In the genomic region with DNA sequence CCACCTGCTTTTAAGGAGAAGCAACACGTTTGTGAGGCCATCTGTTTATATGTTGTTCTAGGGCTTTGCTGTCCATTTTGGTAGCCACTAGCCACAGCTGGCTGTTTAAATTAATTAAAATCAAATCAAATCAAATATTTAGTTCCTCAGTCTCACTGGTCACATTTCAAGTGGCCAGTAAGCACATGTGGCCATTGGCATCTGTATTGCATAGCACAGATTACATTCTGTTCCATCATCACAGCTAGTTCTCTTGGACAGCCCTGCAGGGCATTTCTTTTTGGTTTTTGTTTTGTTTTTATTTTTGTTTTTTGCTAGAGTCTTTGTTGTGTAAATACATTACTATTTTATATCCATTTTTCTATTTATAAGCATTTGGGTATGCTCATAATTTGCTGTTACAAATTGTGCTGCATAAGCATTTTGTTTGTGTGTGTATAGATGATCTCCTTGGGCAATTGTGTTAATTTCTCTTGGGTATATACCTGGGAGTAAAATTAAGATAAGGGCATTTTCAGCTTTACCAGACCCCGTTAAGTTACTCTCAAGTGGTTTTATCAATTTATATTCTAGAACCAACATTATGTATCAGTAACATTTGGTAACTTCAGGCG, we compare ENCODE assay signal across 24 cellular contexts. TPM values are rescaled to one million over a fixed set of nuclear protein-coding genes. Genes with fewer than 3 reads are reported as not detected.
DNase-seq lines count a peak whose midpoint lies in the region; ATAC-seq and TF ChIP-seq lines count a peak whose summit lies in the region.
"Had no signal": no experiment of that assay in that cellular context is flagged by ENCODE, and none has a peak within 500 bp of the region (broad histone marks: within the 10 kb centered on the region; RNA-seq: fewer than 3 reads in every experiment).

No MANE protein-coding gene starts in this region.

- no peak overlapping the region for H3K27ac ChIP-seq in right atrium auricular region
- H3K27ac ChIP-seq in brain microvascular endothelial cell: no peak overlapping the region
- H3K27ac ChIP-seq: SJSA1, tibial artery had no signal

- no peak for TF ChIP-seq CTCF in AG10803 (conservative IDR thresholded peaks at IDR 0.05; ENCODE audit: low read length)
- no peak for TF ChIP-seq CTCF in foreskin fibroblast (IDR thresholded peaks at IDR 0.05; ENCODE audit: low read depth, low read length)
- no peak for TF ChIP-seq CTCF in right atrium auricular region (IDR thresholded peaks at IDR 0.05)
- TF ChIP-seq CTCF in brain microvascular endothelial cell (IDR thresholded peaks at IDR 0.05; ENCODE audit: low read depth, low read length, missing control alignments): no peak

- no peak overlapping the region for H3K4me3 ChIP-seq in AG10803 (ENCODE audit: low read length)
- no peak overlapping the region for H3K4me3 ChIP-seq in foreskin fibroblast (ENCODE audit: low read depth in 1 of 2, low read length in 2 of 2)
- H3K4me3 ChIP-seq in right atrium auricular region: no peak overlapping the region
- H3K4me3 ChIP-seq in brain microvascular endothelial cell (ENCODE audit: low read depth, low read length): no peak overlapping the region
- H3K4me3 ChIP-seq: SJSA1, tibial artery had no signal

- H3K27me3 ChIP-seq in right atrium auricular region (no peaks in the 10 kb centered on the region), brain microvascular endothelial cell (replicated peaks) (no peaks in the 10 kb centered on the region)
- H3K27me3 ChIP-seq: SJSA1, tibial artery had no signal

- in situ Hi-C loops in brain microvascular endothelial cell (cut with HindIII; ENCODE audit: low pct_ligation_motif_present, low sequenced_read_pairs): no loop called here

- DNase-seq in AG10803 (ENCODE audit: low read depth) (peak; percentile 75), EH (ENCODE audit: low read depth) (peak; percentile 60), astrocyte of the hippocampus (ENCODE audit: low read depth, low spot score) (peak; percentile 30), foreskin fibroblast (peak; percentile 30 to 76), right atrium auricular region (ENCODE audit: low spot score) (no peak), GF-D8 (lab: John Stamatoyannopoulos, UW) (no peak), brain microvascular endothelial cell (no peak)
- DNase-seq: activated CD4-positive, alpha-beta T cell treated with anti-CD3 and anti-CD28 coated beads, Interleukin-2, amount 50 U/mL, for 4 hours; activated CD8-positive, alpha-beta memory T cell treated with anti-CD3 and anti-CD28 coated beads, Interleukin-2, amount 50 U/mL, for 48 hours; activated naive CD4-positive, alpha-beta T cell treated with Interleukin-2 at 50 U/mL for 16 hours; aorta; Calu3; effector CD4-positive, alpha-beta T cell; glutamatergic neuron; HCEC 1CT; KG1; mammary epithelial cell; NCI-H2171; NCI-H524 treated with DMSO at 0.1 percent for 48 hours; stimulated activated CD4-positive, alpha-beta T cell treated with anti-CD3 and anti-CD28 coated beads, Interleukin-12 subunit alpha, Interleukin-12 subunit beta, amount 100 ng/mL, for 4 hours; stimulated activated CD4-positive, alpha-beta T cell treated with anti-CD3 and anti-CD28 coated beads, Interleukin-4, amount 100 ng/mL, for 4 hours; tibial artery had no signal

- H3K4me1 ChIP-seq in right atrium auricular region: peaks cover 0 to 28% of the 10 kb centered on the region in 2 donors

- no peaks in the 10 kb centered on the region for H3K36me3 ChIP-seq in right atrium auricular region
- peaks cover 27% of the 10 kb centered on the region for H3K36me3 ChIP-seq in brain microvascular endothelial cell (replicated peaks)

- no peak for ATAC-seq in GM19467 (IDR thresholded peaks at IDR 0.05; ENCODE audit: unreplicated experiment)

- H3K9me3 ChIP-seq in right atrium auricular region: no peaks in the 10 kb centered on the region
- H3K9me3 ChIP-seq: SJSA1, tibial artery had no signal

RNA-seq across cellular contexts. Expression of a gene that starts 31.3 kb away (rescaled TPM):
- 10 to 100 TPM; 43.7 to 48.7 TPM for total RNA-seq in right atrium auricular region

RNA-seq across cellular contexts. Expression of a gene that starts 48.4 kb away (rescaled TPM):
- total RNA-seq in right atrium auricular region: 10 to 100 TPM; 15.4 to 18.0 TPM

Comparison
In these comparisons a context has a peak if more than half of its experiments do, and no peak if none do; other contexts are left out.
1. DNase-seq: peak in AG10803 (single experiment), EH (single experiment), astrocyte of the hippocampus (single experiment) and foreskin fibroblast (2 of 2); none in right atrium auricular region (single experiment), GF-D8 (single experiment) and brain microvascular endothelial cell (single experiment).